In the genomic region with DNA sequence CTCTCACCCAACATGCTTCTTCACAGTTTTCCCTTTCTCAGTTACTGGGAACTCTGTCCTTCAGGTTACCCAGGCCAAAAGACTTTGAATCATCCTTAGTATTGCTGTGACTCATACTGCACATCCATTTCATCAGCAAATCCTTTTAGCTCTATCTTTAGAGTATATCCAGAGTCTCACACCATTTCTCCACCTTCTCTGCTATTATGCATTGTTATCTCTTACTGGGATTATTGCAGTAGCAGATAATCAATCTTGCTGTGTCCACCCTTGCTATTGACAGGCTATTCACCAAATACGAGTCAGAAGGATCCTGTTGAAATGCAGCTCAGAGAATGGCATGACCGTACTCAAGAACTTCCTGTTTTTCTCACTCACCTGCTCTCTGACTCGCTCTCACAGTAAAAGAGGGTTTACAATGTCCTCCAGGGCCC, we compare ENCODE assay signal across 8 cellular contexts. TPM values are rescaled to one million over a fixed set of nuclear protein-coding genes. Genes with fewer than 3 reads are reported as not detected.
DNase-seq lines count a peak whose midpoint lies in the region; ATAC-seq and TF ChIP-seq lines count a peak whose summit lies in the region.

No MANE protein-coding gene starts in this region.

- no peak overlapping the region for H3K4ac ChIP-seq in mesendoderm (ENCODE audit: low read depth, low read length)

- no peaks in the 10 kb centered on the region for H3K79me2 ChIP-seq in mesendoderm (ENCODE audit: control insufficient read depth, insufficient read depth, low read length)

- DNase-seq in GM04503 (ENCODE audit: low read depth) (peak; percentile 65), mesendoderm (peak; percentile 79), SK-N-DZ (ENCODE audit: low spot score) (no peak), HEK293T (ENCODE audit: extremely low spot score) (no peak)
- peak; percentile 22 for DNase-seq in T-helper 2 cell treated with Interferon-gamma antibody and Interleukin-4, amounts not matched to agents 5 μg/mL and 100 μg/mL, for 36 hours (ENCODE audit: low spot score)
- DNase-seq in activated effector memory CD4-positive, alpha-beta T cell treated with anti-CD3 and anti-CD28 coated beads, Interleukin-2, amount 50 U/mL, for 16 hours, result no peak

- no peak overlapping the region for H2BK15ac ChIP-seq in mesendoderm (replicated peaks; ENCODE audit: low read depth)

- no peaks in the 10 kb centered on the region for H3K27me3 Mint-ChIP-seq in T-helper 2 cell treated with Interferon-gamma antibody and Interleukin-4, amounts not matched to agents 5 μg/mL and 100 μg/mL, for 36 hours (ENCODE audit: low read depth)

- no peak overlapping the region for H2BK5ac ChIP-seq in mesendoderm (ENCODE audit: low read length)

- ATAC-seq in GM21381 (IDR thresholded peaks at IDR 0.05; ENCODE audit: unreplicated experiment) (peak; percentile 54), HG03520 (IDR thresholded peaks at IDR 0.05; ENCODE audit: unreplicated experiment) (peak; percentile 49)

- no peak overlapping the region for H3K23ac ChIP-seq in mesendoderm (ENCODE audit: low read length)

- H3K18ac ChIP-seq in mesendoderm (ENCODE audit: low read length), result no peak overlapping the region

- H3K36me3 ChIP-seq in mesendoderm (ENCODE audit: control insufficient read depth, insufficient read depth, low read length), result no peaks in the 10 kb centered on the region

- no peak overlapping the region for H4K5ac ChIP-seq in mesendoderm (ENCODE audit: low read length)

- POLR2A ChIA-PET in HEK293T (lab: Yijun Ruan, JAX), result no interaction called here

- no peak overlapping the region for H3K4me3 Mint-ChIP-seq in T-helper 2 cell treated with Interferon-gamma antibody and Interleukin-4, amounts not matched to agents 5 μg/mL and 100 μg/mL, for 36 hours

- H3K9ac ChIP-seq in mesendoderm (ENCODE audit: low read length), result no peak overlapping the region

- no peak overlapping the region for H3K4me2 ChIP-seq in mesendoderm (ENCODE audit: low read length)

- no peaks in the 10 kb centered on the region for H3K79me1 ChIP-seq in mesendoderm (ENCODE audit: low read length)

- H3K4me1 Mint-ChIP-seq in T-helper 2 cell treated with Interferon-gamma antibody and Interleukin-4, amounts not matched to agents 5 μg/mL and 100 μg/mL, for 36 hours (ENCODE audit: low read depth), result peaks cover 12% of the 10 kb centered on the region

- H3K36me3 Mint-ChIP-seq in T-helper 2 cell treated with Interferon-gamma antibody and Interleukin-4, amounts not matched to agents 5 μg/mL and 100 μg/mL, for 36 hours (ENCODE audit: low read depth), result peaks cover 2% of the 10 kb centered on the region

- no peak overlapping the region for H2BK120ac ChIP-seq in mesendoderm (ENCODE audit: low read depth, low read length)

- no peak overlapping the region for H3K4me3 ChIP-seq in mesendoderm (ENCODE audit: low read length)

- H3K9me3 Mint-ChIP-seq in T-helper 2 cell treated with Interferon-gamma antibody and Interleukin-4, amounts not matched to agents 5 μg/mL and 100 μg/mL, for 36 hours, result no peaks in the 10 kb centered on the region

- no peak overlapping the region for H4K8ac ChIP-seq in mesendoderm (ENCODE audit: low read depth, low read length)

- H2AK5ac ChIP-seq in mesendoderm (ENCODE audit: low read length), result no peak overlapping the region

- H3K27me3 ChIP-seq in mesendoderm (ENCODE audit: insufficient read depth, low read length, poor library complexity), result no peaks in the 10 kb centered on the region

- peak overlapping the region; percentile 15 for H3K27ac ChIP-seq in mesendoderm (ENCODE audit: low read depth, low read length)

- no peak overlapping the region for H3K27ac Mint-ChIP-seq in T-helper 2 cell treated with Interferon-gamma antibody and Interleukin-4, amounts not matched to agents 5 μg/mL and 100 μg/mL, for 36 hours

- peaks cover 7% of the 10 kb centered on the region for H3K4me1 ChIP-seq in mesendoderm (ENCODE audit: control insufficient read depth, low read depth, low read length)

- CTCF ChIA-PET in HEK293T (lab: Yijun Ruan, JAX), result no interaction called here

- WGBS in mesendoderm (ENCODE audit: extremely low coverage, insufficient coverage, low lambda C conversion rate), result no CpG with 5 or more reads among the region's 3 CpGs

- no peak overlapping the region for H3K56ac ChIP-seq in mesendoderm (ENCODE audit: low read length)

TF ChIP-seq in HEK293T, 16 proteins besides CTCF, POLR2A, EP300 and RAD21:
- TF ChIP-seq NFRKB (IDR thresholded peaks at IDR 0.05), result no peak
- TF ChIP-seq L3MBTL2 (conservative IDR thresholded peaks at IDR 0.05), result no peak

RNA-seq across cellular contexts. Expression of a gene that starts 57.3 kb away (rescaled TPM):
- polyA plus RNA-seq in mesendoderm (2013, experiment 1 of 2), result 8.0 TPM
- polyA plus RNA-seq in mesendoderm (2013, experiment 2 of 2), result 8.4 TPM
- polyA plus RNA-seq in SK-N-DZ (2014; cell fraction: cytosol; rRNA removed), result 22.2 and 26.3 TPM in 2 replicates
- 10.7 and 15.9 TPM in 2 replicates for polyA plus RNA-seq in SK-N-DZ (2014; cell fraction: nucleus; rRNA removed)

Comparison
In these comparisons a context has a peak if more than half of its experiments do, and no peak if none do; other contexts are left out.
1. DNase-seq: peak in GM04503 (single experiment), T-helper 2 cell treated with Interferon-gamma antibody and Interleukin-4, amounts not matched to agents 5 μg/mL and 100 μg/mL, for 36 hours (single experiment) and mesendoderm (single experiment); none in activated effector memory CD4-positive, alpha-beta T cell treated with anti-CD3 and anti-CD28 coated beads, Interleukin-2, amount 50 U/mL, for 16 hours (single experiment), SK-N-DZ (single experiment) and HEK293T (single experiment).